Comparison of ENCODE assay signal across 13 cellular contexts in the genomic region with DNA sequence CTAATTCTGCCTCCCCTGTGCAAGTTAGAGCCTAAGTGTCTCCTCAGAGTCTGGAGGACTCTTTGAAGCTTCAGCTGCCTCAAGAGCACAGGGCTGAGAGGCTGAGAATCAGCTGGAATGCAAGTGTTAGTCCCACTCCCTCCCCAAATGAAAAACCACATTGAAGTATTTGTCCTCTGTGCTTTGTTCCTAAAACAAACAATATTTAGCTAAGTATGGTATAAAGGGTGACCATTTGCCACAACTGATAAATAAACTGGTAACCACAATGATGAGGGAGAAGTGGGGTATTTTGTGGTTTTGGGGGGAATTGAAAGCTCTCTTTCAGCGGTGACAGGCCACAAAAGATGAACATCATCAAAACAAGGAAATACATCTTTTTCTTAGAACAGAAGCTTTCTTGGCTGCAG.
DNase-seq lines count a peak whose midpoint lies in the region; ATAC-seq lines count a peak whose summit lies in the region.
"Had no signal": no experiment of that assay in that cellular context is flagged by ENCODE, and none has a peak within 500 bp of the region (broad histone marks: within the 10 kb centered on the region; RNA-seq: fewer than 3 reads in every experiment).

No MANE protein-coding gene starts in this region.

- no peaks in the 10 kb centered on the region for H3K36me3 ChIP-seq in SJCRH30

- intact Hi-C loops in cardiac septum (cut with DNase I) = no loop called here

- no peaks in the 10 kb centered on the region for H3K9me3 ChIP-seq in SJCRH30 (replicated peaks)

- ATAC-seq in HG03342 (IDR thresholded peaks at IDR 0.05; ENCODE audit: unreplicated experiment) = peak; percentile 50
- ATAC-seq in stimulated activated memory B cell treated with anti-CD40 and anti-IgM and Interleukin-4, amounts not matched to agents 10 μg/mL and 1 μg/mL and 100 μg/mL, for 72 hours = peak; percentile 31
- ATAC-seq in HG03039 (IDR thresholded peaks at IDR 0.05; ENCODE audit: unreplicated experiment) = no peak

- peaks cover 5% of the 10 kb centered on the region for H3K27me3 Mint-ChIP-seq in activated CD4-positive, alpha-beta T cell treated with anti-CD3 and anti-CD28 coated beads, Interleukin-2, amount 10 ng/mL, durations not matched to agents 7 days and 5 days
- H3K27me3 Mint-ChIP-seq in stimulated activated memory B cell treated with anti-CD40 and anti-IgM and Interleukin-4, amounts not matched to agents 10 μg/mL and 1 μg/mL and 100 μg/mL, for 72 hours = peaks cover 21% of the 10 kb centered on the region

- H3K27me3 ChIP-seq in SJCRH30 = no peaks in the 10 kb centered on the region
- H3K27me3 ChIP-seq: hepatocyte had no signal

- H3K4me1 Mint-ChIP-seq in activated CD4-positive, alpha-beta T cell treated with anti-CD3 and anti-CD28 coated beads, Interleukin-2, amount 10 ng/mL, durations not matched to agents 7 days and 5 days = peaks cover 12% of the 10 kb centered on the region
- H3K4me1 Mint-ChIP-seq in stimulated activated memory B cell treated with anti-CD40 and anti-IgM and Interleukin-4, amounts not matched to agents 10 μg/mL and 1 μg/mL and 100 μg/mL, for 72 hours = peaks cover 14% of the 10 kb centered on the region

- no peaks in the 10 kb centered on the region for H3K4me1 ChIP-seq in SJCRH30

- no peaks in the 10 kb centered on the region for H3K9me3 Mint-ChIP-seq in activated CD4-positive, alpha-beta T cell treated with anti-CD3 and anti-CD28 coated beads, Interleukin-2, amount 10 ng/mL, durations not matched to agents 7 days and 5 days
- H3K9me3 Mint-ChIP-seq in stimulated activated memory B cell treated with anti-CD40 and anti-IgM and Interleukin-4, amounts not matched to agents 10 μg/mL and 1 μg/mL and 100 μg/mL, for 72 hours = peaks cover 2% of the 10 kb centered on the region

- CTCF ChIA-PET in activated CD4-positive, alpha-beta T cell treated with anti-CD3 and anti-CD28 coated beads, Interleukin-2, amount 10 ng/mL, durations not matched to agents 7 days and 5 days (lab: Charles Lee) = no interaction called here

- no peak overlapping the region for H3K4me3 Mint-ChIP-seq in activated CD4-positive, alpha-beta T cell treated with anti-CD3 and anti-CD28 coated beads, Interleukin-2, amount 10 ng/mL, durations not matched to agents 7 days and 5 days
- no peak overlapping the region for H3K4me3 Mint-ChIP-seq in stimulated activated memory B cell treated with anti-CD40 and anti-IgM and Interleukin-4, amounts not matched to agents 10 μg/mL and 1 μg/mL and 100 μg/mL, for 72 hours

- no peak overlapping the region for H3K27ac ChIP-seq in SJCRH30
- H3K27ac ChIP-seq: hepatocyte had no signal

- POLR2A ChIA-PET in activated CD4-positive, alpha-beta T cell treated with anti-CD3 and anti-CD28 coated beads, Interleukin-2, amount 10 ng/mL, durations not matched to agents 7 days and 5 days (lab: Charles Lee) = no interaction called here

- peak overlapping the region; percentile 1 for H3K27ac Mint-ChIP-seq in activated CD4-positive, alpha-beta T cell treated with anti-CD3 and anti-CD28 coated beads, Interleukin-2, amount 10 ng/mL, durations not matched to agents 7 days and 5 days
- H3K27ac Mint-ChIP-seq in stimulated activated memory B cell treated with anti-CD40 and anti-IgM and Interleukin-4, amounts not matched to agents 10 μg/mL and 1 μg/mL and 100 μg/mL, for 72 hours = no peak overlapping the region

- H3K4me3 ChIP-seq in SJCRH30 = no peak overlapping the region
- H3K4me3 ChIP-seq: hepatocyte had no signal

- no peaks in the 10 kb centered on the region for H3K36me3 Mint-ChIP-seq in activated CD4-positive, alpha-beta T cell treated with anti-CD3 and anti-CD28 coated beads, Interleukin-2, amount 10 ng/mL, durations not matched to agents 7 days and 5 days (ENCODE audit: low read depth)
- no peaks in the 10 kb centered on the region for H3K36me3 Mint-ChIP-seq in stimulated activated memory B cell treated with anti-CD40 and anti-IgM and Interleukin-4, amounts not matched to agents 10 μg/mL and 1 μg/mL and 100 μg/mL, for 72 hours

- no peak for DNase-seq in activated CD4-positive, alpha-beta T cell treated with anti-CD3 and anti-CD28 coated beads, Interleukin-2, amount 10 ng/mL, durations not matched to agents 7 days and 5 days
- no peak for DNase-seq in activated CD4-positive, alpha-beta T cell treated with anti-CD3 and anti-CD28 coated beads, Interleukin-2, amount 50 U/mL, for 4 hours
- peak; percentile 6 to 29 for DNase-seq in SJCRH30
- no peak for DNase-seq in cardiac septum (ENCODE audit: low spot score)
- no peak for DNase-seq in SK-N-DZ (ENCODE audit: low spot score)
- DNase-seq: effector CD8-positive, alpha-beta T cell; NCI-H1105 treated with DMSO at 0.1 percent for 48 hours; small intestine; stimulated activated CD8-positive, alpha-beta memory T cell treated with anti-CD3 and anti-CD28 coated beads, Interleukin-4, amount 100 ng/mL, for 48 hours had no signal

Comparison
In these comparisons a context has a peak if more than half of its experiments do, and no peak if none do; other contexts are left out.
1. DNase-seq: peak in SJCRH30 (2 of 2); none in activated CD4-positive, alpha-beta T cell treated with anti-CD3 and anti-CD28 coated beads, Interleukin-2, amount 10 ng/mL, durations not matched to agents 7 days and 5 days (single experiment), activated CD4-positive, alpha-beta T cell treated with anti-CD3 and anti-CD28 coated beads, Interleukin-2, amount 50 U/mL, for 4 hours (0 of 2), cardiac septum (single experiment) and SK-N-DZ (single experiment).